Comparison of ENCODE assay signal across 11 cellular contexts in the genomic region with DNA sequence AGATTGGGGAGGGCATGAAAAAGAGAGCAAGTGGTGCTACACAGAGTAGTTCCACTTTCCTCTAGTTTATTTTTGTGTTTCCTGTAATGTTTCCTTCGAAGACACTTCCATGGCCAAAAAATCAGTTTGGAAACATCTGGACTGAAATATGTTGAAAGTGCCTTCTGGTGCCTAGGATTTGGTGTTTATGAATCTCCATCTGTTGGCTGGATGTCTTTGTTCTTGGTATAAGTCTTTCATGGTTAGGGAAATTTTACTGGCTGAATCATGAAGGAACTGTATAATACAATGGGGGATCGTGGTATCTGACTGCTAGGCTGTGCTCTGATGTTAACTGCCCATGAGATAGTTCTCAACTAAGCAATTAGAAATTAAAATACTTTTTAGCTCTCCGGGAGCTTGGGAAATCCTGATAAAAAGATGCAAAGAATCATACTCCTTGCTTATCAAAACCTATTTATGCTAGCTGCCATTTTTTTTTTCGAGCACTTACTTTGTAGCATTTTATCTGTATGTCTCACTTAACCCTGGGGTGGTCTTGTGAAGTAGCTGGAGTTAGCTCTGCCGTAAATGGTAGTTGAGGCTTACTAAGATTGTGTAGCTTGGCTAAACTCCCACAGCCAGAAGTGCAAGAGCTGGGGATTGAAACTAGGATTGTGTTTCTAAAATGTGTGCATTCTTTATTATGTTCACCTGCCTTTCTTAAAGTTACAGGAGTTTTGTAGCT. TPM values are rescaled to one million over a fixed set of nuclear protein-coding genes. Genes with fewer than 3 reads are reported as not detected.
DNase-seq lines count a peak whose midpoint lies in the region; ATAC-seq and TF ChIP-seq lines count a peak whose summit lies in the region.
"Had no signal": no experiment of that assay in that cellular context is flagged by ENCODE, and none has a peak within 500 bp of the region (broad histone marks: within the 10 kb centered on the region; RNA-seq: fewer than 3 reads in every experiment).

No MANE protein-coding gene starts in this region.

- CTCF ChIA-PET in OCI-LY7 (lab: Charles Lee; ENCODE audit: unreplicated experiment): interaction anchor here (0.9 to 3.8 kb wide), 3 partner anchors 13 to 73 kb away, joined by 3 to 14 read pairs (median 6); no protein-coding TSS in a partner anchor

- peaks cover 99% of the 10 kb centered on the region for H3K79me2 ChIP-seq in OCI-LY7 (ENCODE audit: insufficient read depth, low read depth, low read length)

- no peak for TF ChIP-seq POLR2A in spleen (IDR thresholded peaks at IDR 0.05)

- no TSS peak for BruUV-seq in OCI-LY7 (replicated peaks; lab: Mats Ljungman, UMichigan)

- H3K4me2 ChIP-seq in OCI-LY7 (ENCODE audit: low read length): peak overlapping the region; percentile 71
- H3K4me2 ChIP-seq: KMS-11 had no signal

- DNase-seq in NCI-H2171 treated with DMSO at 0.1 percent for 48 hours (lab: John Stamatoyannopoulos, UW) (peak; percentile 30), NCI-H2171 (lab: John Stamatoyannopoulos, UW) (no peak), OCI-LY7 (ENCODE audit: low spot score) (peak; percentile 41), fibroblast of peridontal ligament (ENCODE audit: extremely low read depth) (peak; percentile 53), spleen (no peak), SKM-1 (lab: John Stamatoyannopoulos, UW; ENCODE audit: unreplicated experiment) (no peak), DMS79 (lab: John Stamatoyannopoulos, UW) (no peak)
- DNase-seq: effector memory CD4-positive, alpha-beta T cell had no signal

- H3K9me2 ChIP-seq in OCI-LY7 (ENCODE audit: insufficient read depth, low read length): no peaks in the 10 kb centered on the region

- peak overlapping the region; percentile 97 for H3K27ac ChIP-seq in OCI-LY7 (ENCODE audit: low read depth, low read length, poor library complexity, severe bottlenecking)
- H3K27ac ChIP-seq in spleen: peak overlapping the region in 6 of 8 donors; percentile 5 to 41 (median 14)
- H3K27ac ChIP-seq: KMS-11 had no signal

- intact Hi-C loops in OCI-LY7 (cut with micrococcal nuclease; ENCODE audit: unreplicated experiment) (loop anchor here (2.0 kb wide), 1 partner anchor 14 kb away; no protein-coding TSS in a partner anchor), spleen (cut with DNase I; ENCODE audit: low total_unique reads) (no loop called here)

- H3K4me3 ChIP-seq in OCI-LY7 (ENCODE audit: low read depth, low read length, poor library complexity, severe bottlenecking) (peak overlapping the region; percentile 53), spleen (no peak overlapping the region)
- H3K4me3 ChIP-seq: skin epidermis had no signal

- no peak overlapping the region for H2AFZ ChIP-seq in OCI-LY7 (ENCODE audit: low read length)

- no peaks in the 10 kb centered on the region for H3K27me3 ChIP-seq in spleen (replicated peaks in 1 of 7)

- 58 to 69% (median 62%) methylated on average over 5 of the region's 5 CpGs for WGBS in spleen, 5 donors

- peaks cover 86% of the 10 kb centered on the region for H3K4me1 ChIP-seq in OCI-LY7 (ENCODE audit: insufficient read depth, low read length, poor library complexity, severe bottlenecking)
- peaks cover 21 to 87% (median 76%) of the 10 kb centered on the region in 6 donors for H3K4me1 ChIP-seq in spleen

- TF ChIP-seq CTCF in OCI-LY7 (conservative IDR thresholded peaks at IDR 0.05; ENCODE audit: low read length) (no peak), spleen (IDR thresholded peaks at IDR 0.05 in 8 of 11, conservative IDR thresholded peaks at IDR 0.05 in 3 of 11) (no peak)

- H4K20me1 ChIP-seq in OCI-LY7 (ENCODE audit: insufficient read depth, low read length): peaks cover 9% of the 10 kb centered on the region

- no peak for ATAC-seq in HG02588 (IDR thresholded peaks at IDR 0.05; ENCODE audit: unreplicated experiment)

- POLR2A ChIA-PET in OCI-LY7 (lab: Charles Lee): interaction anchor here (0.5 to 8.7 kb wide), 12 partner anchors 7 to 288 kb away, joined by 3 to 335 read pairs (median 6); a partner anchor contains a TSS

- H3K9me3 ChIP-seq in OCI-LY7 (ENCODE audit: low read length): no peaks in the 10 kb centered on the region
- no peaks in the 10 kb centered on the region for H3K9me3 ChIP-seq in spleen

- H3K36me3 ChIP-seq in OCI-LY7 (ENCODE audit: insufficient read depth, low read length) (peaks cover 6% of the 10 kb centered on the region; the same call in 1 of the 2 replicates), spleen (no peaks in the 10 kb centered on the region)

RNA-seq across cellular contexts. Expression of a gene that starts 22.0 kb away (rescaled TPM):
- 124 and 140 TPM in 2 replicates for total RNA-seq in OCI-LY7 (2014; rRNA removed; shearing (Covaris generic))
- 250 and 261 TPM in 2 replicates for total RNA-seq in OCI-LY7 (2022)
- 100 to 1,000 TPM; 228 to 413 (median 271) TPM for total RNA-seq in spleen
- polyA plus RNA-seq in spleen: 10 to 100 TPM; 35.4 to 68.8 (median 59.4) TPM

Comparison
In these comparisons a context has a peak if more than half of its experiments do, and no peak if none do; other contexts are left out.
1. DNase-seq: peak in NCI-H2171 treated with DMSO at 0.1 percent for 48 hours (single experiment), OCI-LY7 (single experiment) and fibroblast of peridontal ligament (single experiment); none in NCI-H2171 (single experiment), spleen (single experiment), SKM-1 (single experiment) and DMS79 (single experiment).